ENCODE assay signal across 8 cellular contexts in the genomic region with DNA sequence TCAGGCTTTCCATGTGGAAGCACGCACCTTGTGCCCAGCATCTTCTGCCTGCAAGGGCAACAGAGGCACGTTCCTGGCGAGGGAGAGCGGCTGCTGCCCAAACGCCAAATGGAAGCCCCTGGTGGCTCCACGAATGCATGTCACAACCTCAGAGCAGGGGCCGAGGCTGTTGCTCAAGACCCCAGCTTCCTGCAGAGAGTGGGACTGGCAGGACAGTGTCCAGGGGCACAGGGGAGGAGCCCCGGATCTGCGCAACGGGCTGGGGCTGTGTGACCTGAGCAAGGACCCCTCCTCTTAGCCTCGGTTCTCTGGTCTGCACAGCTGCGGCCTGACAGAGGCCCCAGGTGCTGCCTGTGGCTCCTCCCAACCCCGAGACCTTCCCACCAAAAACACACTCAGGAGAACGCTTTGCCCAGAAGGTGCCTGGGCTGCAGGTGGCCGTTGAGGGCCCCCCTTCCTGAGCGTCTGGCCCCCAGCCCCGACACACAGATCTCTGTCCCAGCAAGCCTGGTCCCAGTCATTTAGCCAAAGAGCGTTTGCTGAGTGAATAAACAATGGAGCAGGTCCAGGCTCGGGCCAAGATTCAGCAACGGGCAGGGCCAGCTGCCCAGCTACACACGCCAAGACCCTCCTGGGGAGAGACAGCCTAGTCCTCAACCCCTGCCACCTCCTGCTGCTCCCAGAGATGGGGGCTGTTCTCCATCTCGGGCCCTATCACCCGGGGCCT. TPM values are rescaled to one million over a fixed set of nuclear protein-coding genes. Genes with fewer than 3 reads are reported as not detected.
A peak's percentile ranks its signal among the peaks of the same experiment; 100 is the strongest.
DNase-seq lines count a peak whose midpoint lies in the region; ATAC-seq and TF ChIP-seq lines count a peak whose summit lies in the region.

No MANE protein-coding gene starts in this region.

- peaks cover 60% of the 10 kb centered on the region for H3K79me2 ChIP-seq in HCT116 (ENCODE audit: insufficient read depth, low read length)

- no peaks in the 10 kb centered on the region; a peak in 1 of 4 replicates for H3K36me3 ChIP-seq in HCT116 (ENCODE audit: control insufficient read depth in 1 of 2, insufficient read depth in 2 of 2, low read length in 2 of 2)

- H3K27me3 ChIP-seq in HCT116 (ENCODE audit: insufficient read depth, low read length) = no peaks in the 10 kb centered on the region

- peak overlapping the region; percentile 91 for H3K9ac ChIP-seq in HCT116 (ENCODE audit: low read length)

- BruUV-seq in HCT116 (replicated peaks; lab: Mats Ljungman, UMichigan) = TSS peak; percentile 66

- RAD21 ChIA-PET in HCT116 (lab: Charles Lee; ENCODE audit: low non-redundant PET in 1 of 2, low total read pairs in 2 of 2, uncharacterized antibody in 2 of 2, unreplicated experiment in 2 of 2) = no interaction called here

- no peaks in the 10 kb centered on the region for H4K20me1 ChIP-seq in HCT116 (ENCODE audit: insufficient read depth)

- intact Hi-C loops in HCT116 (cut with micrococcal nuclease) = no loop called here

- no peaks in the 10 kb centered on the region for H3K9me2 ChIP-seq in HCT116 (ENCODE audit: insufficient read depth)

- TF ChIP-seq CTCF in HCT116 (IDR thresholded peaks at IDR 0.05 in 2 of 3, conservative IDR thresholded peaks at IDR 0.05 in 1 of 3; ENCODE audit: borderline replicate concordance in 1 of 3, insufficient read depth in 1 of 3, low read depth in 2 of 3, low read length in 2 of 3) = no peak
- no peak for TF ChIP-seq CTCF in GM20000 (IDR thresholded peaks at IDR 0.05; ENCODE audit: extremely low read depth, missing control alignments)

- DNase-seq in HCT116 (ENCODE audit: low read depth, low spot score) (no peak), fibroblast of peridontal ligament (ENCODE audit: extremely low read depth) (peak; percentile 17), skeletal muscle cell (ENCODE audit: low read depth) (no peak), iPS-NIHi11 (ENCODE audit: low spot score) (no peak), SKM-1 treated with dmso at 0.1 percent for 144 hours (lab: John Stamatoyannopoulos, UW; ENCODE audit: unreplicated experiment) (no peak), GM20000 (ENCODE audit: low spot score) (no peak)

- TF ChIP-seq RAD21 in HCT116 (IDR thresholded peaks at IDR 0.05; ENCODE audit: low read depth) = no peak

- H3K4me1 ChIP-seq in HCT116 (ENCODE audit: control insufficient read depth in 1 of 2, insufficient read depth in 2 of 2, low read length in 2 of 2) = peaks cover 60 to 76% of the 10 kb centered on the region in 2 experiments

- peak overlapping the region; percentile 89 for H3K4me3 ChIP-seq in HCT116 (replicated peaks in 1 of 2; ENCODE audit: low read depth in 1 of 2, low read length in 2 of 2)
- peak overlapping the region; percentile 80 for H3K4me3 ChIP-seq in skeletal muscle cell (ENCODE audit: low read depth, low read length)

- H2AFZ ChIP-seq in HCT116 (ENCODE audit: low read depth, low read length, poor library complexity, severe bottlenecking) = no peak overlapping the region

- peak overlapping the region; percentile 84 for H3K27ac ChIP-seq in HCT116 (ENCODE audit: low read depth, low read length)

- no peak for TF ChIP-seq POLR2A in HCT116 (IDR thresholded peaks at IDR 0.05; ENCODE audit: borderline replicate concordance, extremely low read depth, insufficient read depth, insufficient read length)

- CTCF ChIA-PET in HCT116 (lab: Charles Lee) = no interaction called here

- H3K4me2 ChIP-seq in HCT116 (ENCODE audit: low read length) = peak overlapping the region; percentile 95

- POLR2A ChIA-PET in HCT116 (lab: Charles Lee) = interaction anchor here (0.7 kb wide), 1 partner anchor 511 kb away, joined by 3 read pairs; no protein-coding TSS in a partner anchor

- H3K9me3 ChIP-seq in HCT116 (ENCODE audit: control insufficient read depth in 1 of 2, insufficient read depth in 1 of 2, low read depth in 1 of 2, low read length in 2 of 2) = no peaks in the 10 kb centered on the region

- ATAC-seq in HCT116 (no peak), SK-N-SH treated with all-trans-retinoic acid at 6 μM for 48 hours (peak; percentile 0; the same call in 2 of the 3 replicates), GM19395 (IDR thresholded peaks at IDR 0.05; ENCODE audit: unreplicated experiment) (no peak)

TF ChIP-seq in HCT116, 20 proteins besides CTCF, POLR2A, EP300 and RAD21:
- TF ChIP-seq ZNF274 (IDR thresholded peaks at IDR 0.05; ENCODE audit: low read depth, low read length) = no peak
- no peak for TF ChIP-seq CBX3 (IDR thresholded peaks at IDR 0.05; ENCODE audit: low read depth)
- no peak for TF ChIP-seq CEBPB (IDR thresholded peaks at IDR 0.05; ENCODE audit: low read depth)
- TF ChIP-seq ZFX (IDR thresholded peaks at IDR 0.05) = no peak
- no peak for TF ChIP-seq TCF7L2 (IDR thresholded peaks at IDR 0.05; ENCODE audit: borderline replicate concordance, extremely low read depth, insufficient read depth, insufficient read length)
- no peak for TF ChIP-seq ELF1 (IDR thresholded peaks at IDR 0.05; ENCODE audit: borderline replicate concordance, low read depth)
- TF ChIP-seq SIN3A (IDR thresholded peaks at IDR 0.05; ENCODE audit: low read depth) = no peak
- no peak for TF ChIP-seq SP1 (IDR thresholded peaks at IDR 0.05; ENCODE audit: low read depth)
- no peak for TF ChIP-seq JUND (IDR thresholded peaks at IDR 0.05)
- no peak for TF ChIP-seq YY1 (IDR thresholded peaks at IDR 0.05; ENCODE audit: extremely low read depth, insufficient replicate concordance, low read depth, low read length)
TF ChIP-seq in HCT116: peak in this region for 0.

TF ChIP-seq in SK-N-SH treated with all-trans-retinoic acid at 6 μM for 48 hours, 23 proteins besides CTCF, POLR2A, EP300 and RAD21:
- TF ChIP-seq ISL1 (CRISPR knock-in tag; IDR thresholded peaks at IDR 0.05) (no peak), OSR1 (CRISPR knock-in tag; IDR thresholded peaks at IDR 0.05) (no peak), ZNF8 (CRISPR knock-in tag; IDR thresholded peaks at IDR 0.05) (no peak), ZFP3 (CRISPR knock-in tag; IDR thresholded peaks at IDR 0.05) (no peak), PPARA (CRISPR knock-in tag; IDR thresholded peaks at IDR 0.05; ENCODE audit: borderline replicate concordance) (no peak)
TF ChIP-seq in SK-N-SH treated with all-trans-retinoic acid at 6 μM for 48 hours: peak in this region for 0.

RNA-seq across cellular contexts. Expression of gene MICALL2, which starts 1.2 kb away (rescaled TPM):
- total RNA-seq in HCT116 (2021; ENCODE audit: unreplicated experiment) = 60.7 TPM
- 37.9 and 38.6 TPM in 2 replicates for polyA plus RNA-seq in HCT116 (2012)

RNA-seq across cellular contexts. Expression of gene INTS1, which starts 46.1 kb away (rescaled TPM):
- total RNA-seq in HCT116 (2021; ENCODE audit: unreplicated experiment) = 167 TPM
- 100 TPM in 2 replicates for polyA plus RNA-seq in HCT116 (2012)
